ENCODE assay signal across 28 cellular contexts in the genomic region with DNA sequence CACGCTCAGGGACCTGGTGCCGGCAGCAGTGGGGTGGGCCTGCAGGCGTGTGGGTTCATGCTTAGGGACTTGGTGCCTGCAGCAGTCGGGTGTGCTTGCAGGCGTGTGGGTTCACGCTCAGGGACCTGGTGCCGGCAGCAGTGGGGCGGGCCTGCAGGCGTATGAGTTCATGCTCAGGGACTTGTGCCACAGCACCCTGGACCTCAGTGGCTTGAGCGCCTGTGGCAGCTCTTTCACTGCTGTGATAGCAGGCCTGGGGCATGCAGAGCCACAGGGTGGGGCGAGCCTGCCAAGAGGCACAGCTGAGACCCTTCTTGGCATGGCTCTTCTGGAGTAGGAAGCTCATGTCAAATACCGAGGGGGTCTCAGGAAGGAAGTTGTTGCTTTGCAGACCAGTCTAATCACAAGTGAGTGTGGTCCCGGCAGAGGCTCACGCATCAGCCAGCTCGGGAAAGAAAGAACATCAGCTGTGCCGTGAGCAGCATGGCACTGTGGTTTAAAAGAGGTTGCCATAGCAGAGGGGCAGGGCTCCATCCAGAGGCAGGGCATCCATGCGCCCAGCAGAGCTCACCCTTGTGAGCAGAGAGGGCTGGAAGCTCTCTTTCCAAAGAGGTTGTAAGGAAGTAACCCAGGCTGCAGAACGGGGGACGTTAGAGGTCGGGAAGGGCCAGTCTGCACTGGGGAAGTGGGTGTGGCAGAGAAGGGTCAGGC. TPM values are rescaled to one million over a fixed set of nuclear protein-coding genes. Genes with fewer than 3 reads are reported as not detected.
"Had no signal": no experiment of that assay in that cellular context is flagged by ENCODE, and none has a peak within 500 bp of the region (broad histone marks: within the 10 kb centered on the region; RNA-seq: fewer than 3 reads in every experiment).

No MANE protein-coding gene starts in this region.

- H3K9me3 ChIP-seq: adrenal gland, ascending aorta, pancreas, transverse colon had no signal

- FAIRE-seq: pancreas, urothelium cell line had no signal

- H3K27ac Mint-ChIP-seq: activated CD4-positive, alpha-beta memory T cell treated with anti-CD3 and anti-CD28 coated beads, Interleukin-2, amount 10 ng/mL, durations not matched to agents 7 days and 5 days; activated CD4-positive, alpha-beta T cell treated with anti-CD3 and anti-CD28 coated beads, Interleukin-2, amount 10 ng/mL, durations not matched to agents 24 days and 14 days; activated naive CD8-positive, alpha-beta T cell; endodermal cell; nephron; stimulated activated naive CD8-positive, alpha-beta T cell treated with anti-CD3 and anti-CD28 coated beads, Interleukin-15, Interleukin-2, amounts not matched to agents 100 ng/mL and 50 ng/mL, for 24 hours; T-helper 2 cell treated with Interferon-gamma antibody and Interleukin-4, amounts not matched to agents 5 μg/mL and 100 μg/mL, for 36 hours had no signal

- H3K4me1 ChIP-seq: adrenal gland, ascending aorta, pancreas, transverse colon had no signal

- H3K4me3 Mint-ChIP-seq: activated CD4-positive, alpha-beta memory T cell treated with anti-CD3 and anti-CD28 coated beads, Interleukin-2, amount 10 ng/mL, durations not matched to agents 7 days and 5 days; activated CD4-positive, alpha-beta T cell treated with anti-CD3 and anti-CD28 coated beads, Interleukin-2, amount 10 ng/mL, durations not matched to agents 24 days and 14 days; activated naive CD8-positive, alpha-beta T cell; endodermal cell; nephron; stimulated activated naive CD8-positive, alpha-beta T cell treated with anti-CD3 and anti-CD28 coated beads, Interleukin-15, Interleukin-2, amounts not matched to agents 100 ng/mL and 50 ng/mL, for 24 hours; T-helper 2 cell treated with Interferon-gamma antibody and Interleukin-4, amounts not matched to agents 5 μg/mL and 100 μg/mL, for 36 hours had no signal

- H3K9me3 Mint-ChIP-seq: endodermal cell; nephron; stimulated activated naive CD8-positive, alpha-beta T cell treated with anti-CD3 and anti-CD28 coated beads, Interleukin-15, Interleukin-2, amounts not matched to agents 100 ng/mL and 50 ng/mL, for 24 hours; T-helper 2 cell treated with Interferon-gamma antibody and Interleukin-4, amounts not matched to agents 5 μg/mL and 100 μg/mL, for 36 hours had no signal

- DNase-seq: activated CD4-positive, alpha-beta memory T cell treated with anti-CD3 and anti-CD28 coated beads, Interleukin-2, amount 10 ng/mL, durations not matched to agents 7 days and 5 days; activated CD4-positive, alpha-beta T cell treated with anti-CD3 and anti-CD28 coated beads, Interleukin-2, amount 10 ng/mL, durations not matched to agents 24 days and 14 days; activated gamma-delta T cell treated with Interleukin-2 at 50 U/mL for 16 hours; cerebellar nuclear complex; cortex of kidney; endodermal cell; foreskin melanocyte; left cardiac atrium; pancreas; stimulated activated CD4-positive, alpha-beta T cell treated with anti-CD3 and anti-CD28 coated beads, Interleukin-12 subunit alpha, Interleukin-12 subunit beta, amount 100 ng/mL, for 4 hours; stimulated activated CD4-positive, alpha-beta T cell treated with anti-CD3 and anti-CD28 coated beads, Interleukin-1b, Interleukin-23, amount 100 ng/mL, for 48 hours; SW 1271; transverse colon had no signal

- ATAC-seq: activated CD4-positive, CD25-positive, alpha-beta regulatory T cell treated with anti-CD3 and anti-CD28 coated beads, Interleukin-2, amount 50 U/mL, for 24 hours; left cardiac atrium; pancreas had no signal

- H3K4me1 Mint-ChIP-seq: activated CD4-positive, alpha-beta memory T cell treated with anti-CD3 and anti-CD28 coated beads, Interleukin-2, amount 10 ng/mL, durations not matched to agents 7 days and 5 days; activated CD4-positive, alpha-beta T cell treated with anti-CD3 and anti-CD28 coated beads, Interleukin-2, amount 10 ng/mL, durations not matched to agents 24 days and 14 days; endodermal cell; nephron had no signal

- H3K27me3 Mint-ChIP-seq: activated CD4-positive, alpha-beta memory T cell treated with anti-CD3 and anti-CD28 coated beads, Interleukin-2, amount 10 ng/mL, durations not matched to agents 7 days and 5 days; activated CD4-positive, alpha-beta T cell treated with anti-CD3 and anti-CD28 coated beads, Interleukin-2, amount 10 ng/mL, durations not matched to agents 24 days and 14 days; activated naive CD8-positive, alpha-beta T cell; stimulated activated naive CD8-positive, alpha-beta T cell treated with anti-CD3 and anti-CD28 coated beads, Interleukin-15, Interleukin-2, amounts not matched to agents 100 ng/mL and 50 ng/mL, for 24 hours had no signal

- H3K27ac ChIP-seq: adrenal gland, ascending aorta, hepatocyte, pancreas, transverse colon, VCaP had no signal

- H3K4me3 ChIP-seq: adrenal gland, ascending aorta, hepatocyte, pancreas, transverse colon had no signal

- H3K27me3 ChIP-seq: adrenal gland, ascending aorta, hepatocyte, pancreas, transverse colon had no signal

RNA-seq across cellular contexts. Expression of gene TMEM271, which starts 56.1 kb away (rescaled TPM):
- total RNA-seq: activated CD4-positive, alpha-beta memory T cell treated with anti-CD3 and anti-CD28 coated beads, Interleukin-2, amount 10 ng/mL, durations not matched to agents 7 days and 5 days; activated CD4-positive, alpha-beta T cell treated with anti-CD3 and anti-CD28 coated beads, Interleukin-2, amount 10 ng/mL, durations not matched to agents 24 days and 14 days; ascending aorta; endodermal cell; epithelial cell of proximal tubule; hepatocyte; left cardiac atrium; liver; myocyte; pulmonary artery endothelial cell; right cardiac atrium; transverse colon had no signal
- polyA plus RNA-seq: hepatocyte, liver, right cardiac atrium had no signal
